13 cellular contexts compared by ENCODE assay signal in the genomic region with DNA sequence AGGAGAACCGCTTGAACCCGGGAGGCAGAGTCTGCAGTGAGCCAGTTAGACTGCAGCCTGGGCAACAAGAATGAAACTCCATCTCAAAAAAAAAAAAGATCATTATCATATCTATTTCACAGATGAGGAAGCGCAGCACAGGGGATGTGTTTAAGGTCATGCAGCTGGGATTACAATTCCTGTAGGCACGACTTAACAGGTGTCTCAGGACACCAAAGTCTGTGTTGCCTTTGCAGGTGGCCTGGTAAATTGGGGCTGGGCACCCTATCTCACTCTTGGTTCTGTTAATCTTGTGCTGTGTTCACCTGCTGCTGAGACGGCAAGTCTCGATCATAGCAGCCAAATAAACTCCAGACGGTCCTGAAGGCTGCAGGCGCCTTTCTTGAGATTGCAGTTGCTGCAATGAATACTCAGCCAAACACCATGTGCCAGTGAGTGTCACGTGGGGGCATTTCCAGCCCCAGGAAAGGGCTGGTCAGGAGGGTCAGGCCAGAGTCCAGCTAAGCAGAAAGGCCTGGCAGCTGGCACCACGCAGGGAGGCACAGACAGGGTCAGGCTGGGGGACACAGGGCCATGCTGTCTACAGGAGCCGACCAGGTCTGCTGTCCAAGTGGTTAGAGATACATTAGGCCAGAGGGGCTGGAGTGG. TPM values are rescaled to one million over a fixed set of nuclear protein-coding genes. Genes with fewer than 3 reads are reported as not detected.
DNase-seq lines count a peak whose midpoint lies in the region; ATAC-seq and TF ChIP-seq lines count a peak whose summit lies in the region.
"Had no signal": no experiment of that assay in that cellular context is flagged by ENCODE, and none has a peak within 500 bp of the region (broad histone marks: within the 10 kb centered on the region; RNA-seq: fewer than 3 reads in every experiment).

No MANE protein-coding gene starts in this region.

- H3K14ac ChIP-seq in IMR-90 (replicated peaks; ENCODE audit: low read depth, low read length): no peak overlapping the region

- no peak overlapping the region for H3K4me3 Mint-ChIP-seq in activated T-helper 1 cell treated with anti-CD3 and anti-CD28 coated beads, Interleukin-12 subunit alpha, Interleukin-12 subunit beta, Interleukin-2, Interleukin-4 antibody, amounts not matched to agents 30 ng/mL and 10 ng/mL and 1 ng/mL, durations not matched to agents 14 hours and 24 hours and 36 hours
- H3K4me3 Mint-ChIP-seq: activated naive CD8-positive, alpha-beta T cell treated with anti-CD3 and anti-CD28 coated beads, Interleukin-2, amount 10 ng/mL, durations not matched to agents 7 days and 5 days had no signal

- H3K9me1 ChIP-seq in IMR-90 (ENCODE audit: insufficient read depth, low read length): peaks cover 15% of the 10 kb centered on the region

- ATAC-seq in IMR-90 (ENCODE audit: low read depth): no peak
- peak; percentile 68 for ATAC-seq in sciatic nerve
- ATAC-seq in HG02884 (IDR thresholded peaks at IDR 0.05; ENCODE audit: unreplicated experiment): no peak
- ATAC-seq in HG03521 (IDR thresholded peaks at IDR 0.05; ENCODE audit: unreplicated experiment): no peak

- peak overlapping the region; percentile 19; the same call in 1 of the 2 replicates for H2BK120ac ChIP-seq in IMR-90 (ENCODE audit: low read depth, low read length)

- TF ChIP-seq POLR2A in IMR-90 (IDR thresholded peaks at IDR 0.05; ENCODE audit: low read depth, low read length): no peak

- H3K27ac ChIP-seq in IMR-90 (ENCODE audit: insufficient read depth, low read length) (no peak overlapping the region), VCaP (peak overlapping the region; percentile 16; the same call in 1 of the 2 replicates), layer of hippocampus (ENCODE audit: low read depth, low read length) (peak overlapping the region; percentile 25)

- no peak overlapping the region for H3K4me3 ChIP-seq in IMR-90 (ENCODE audit: insufficient read depth, low read depth, low read length)

- peaks cover 2% of the 10 kb centered on the region for H3K27me3 Mint-ChIP-seq in activated T-helper 1 cell treated with anti-CD3 and anti-CD28 coated beads, Interleukin-12 subunit alpha, Interleukin-12 subunit beta, Interleukin-2, Interleukin-4 antibody, amounts not matched to agents 30 ng/mL and 10 ng/mL and 1 ng/mL, durations not matched to agents 14 hours and 24 hours and 36 hours (ENCODE audit: insufficient read depth)

- no peaks in the 10 kb centered on the region for H3K9me3 Mint-ChIP-seq in activated T-helper 1 cell treated with anti-CD3 and anti-CD28 coated beads, Interleukin-12 subunit alpha, Interleukin-12 subunit beta, Interleukin-2, Interleukin-4 antibody, amounts not matched to agents 30 ng/mL and 10 ng/mL and 1 ng/mL, durations not matched to agents 14 hours and 24 hours and 36 hours
- H3K9me3 Mint-ChIP-seq: activated naive CD8-positive, alpha-beta T cell treated with anti-CD3 and anti-CD28 coated beads, Interleukin-2, amount 10 ng/mL, durations not matched to agents 7 days and 5 days had no signal

- H3K56ac ChIP-seq in IMR-90 (ENCODE audit: extremely low read depth, insufficient read depth, low read length): no peak overlapping the region

- H2BK5ac ChIP-seq in IMR-90 (ENCODE audit: low read depth, low read length, poor library complexity, severe bottlenecking): no peak overlapping the region

- no peaks in the 10 kb centered on the region for H3K36me3 Mint-ChIP-seq in activated T-helper 1 cell treated with anti-CD3 and anti-CD28 coated beads, Interleukin-12 subunit alpha, Interleukin-12 subunit beta, Interleukin-2, Interleukin-4 antibody, amounts not matched to agents 30 ng/mL and 10 ng/mL and 1 ng/mL, durations not matched to agents 14 hours and 24 hours and 36 hours (ENCODE audit: low read depth)
- H3K36me3 Mint-ChIP-seq: activated naive CD8-positive, alpha-beta T cell treated with anti-CD3 and anti-CD28 coated beads, Interleukin-2, amount 10 ng/mL, durations not matched to agents 7 days and 5 days had no signal

- H3K79me1 ChIP-seq in IMR-90 (ENCODE audit: low read depth in 1 of 2, low read length in 2 of 2): peaks cover 0 to 3% of the 10 kb centered on the region in 2 experiments; a peak in 1 of 4 replicates

- 95% methylated on average over 3 of the region's 11 CpGs; no CpG with 5 or more reads in 1 of the 2 experiments for WGBS in IMR-90 (ENCODE audit: extremely low coverage in 2 of 2, insufficient read length in 1 of 2), 2 experiments

- no peaks in the 10 kb centered on the region for H3K27me3 ChIP-seq in IMR-90 (ENCODE audit: control insufficient read depth, insufficient read depth, low read length)
- H3K27me3 ChIP-seq in layer of hippocampus (ENCODE audit: control insufficient read depth, insufficient read depth, low read length): no peaks in the 10 kb centered on the region
- H3K27me3 ChIP-seq: BE2C had no signal

- peaks cover 4% of the 10 kb centered on the region for H3K4me1 Mint-ChIP-seq in activated T-helper 1 cell treated with anti-CD3 and anti-CD28 coated beads, Interleukin-12 subunit alpha, Interleukin-12 subunit beta, Interleukin-2, Interleukin-4 antibody, amounts not matched to agents 30 ng/mL and 10 ng/mL and 1 ng/mL, durations not matched to agents 14 hours and 24 hours and 36 hours (ENCODE audit: low read depth)

- 0 out of 2 replicates have a peak overlapping the region, but pooled peaks have one; percentile 3 for H3K4ac ChIP-seq in IMR-90 (ENCODE audit: low read depth, low read length)

- peaks cover 12% of the 10 kb centered on the region for H3K4me1 ChIP-seq in IMR-90 (ENCODE audit: control insufficient read depth, insufficient read depth, low read length)

- DNase-seq in IMR-90 (no peak), sciatic nerve (ENCODE audit: low spot score) (no peak), T-helper 9 cell (no peak)
- no peak for DNase-seq in activated T-helper 1 cell treated with anti-CD3 and anti-CD28 coated beads, Interleukin-12 subunit alpha, Interleukin-12 subunit beta, Interleukin-2, Interleukin-4 antibody, amounts not matched to agents 30 ng/mL and 10 ng/mL and 1 ng/mL, durations not matched to agents 14 hours and 24 hours and 36 hours (ENCODE audit: low spot score)
- DNase-seq: activated naive CD8-positive, alpha-beta T cell treated with anti-CD3 and anti-CD28 coated beads, Interleukin-2, amount 10 ng/mL, durations not matched to agents 7 days and 5 days; BE2C; dermis blood vessel endothelial cell; GDM1 had no signal

- H4K8ac ChIP-seq in IMR-90 (ENCODE audit: low read depth in 2 of 2, low read length in 2 of 2): no peak overlapping the region

- H4K5ac ChIP-seq in IMR-90 (ENCODE audit: low read depth, low read length): no peak overlapping the region

- in situ Hi-C loops in IMR-90 (cut with MboI; ENCODE audit: low sequenced_read_pairs): no loop called here

- no TSS peak for BruUV-seq in IMR-90 (replicated peaks; lab: Mats Ljungman, UMichigan)

- no peaks in the 10 kb centered on the region for H4K20me1 ChIP-seq in IMR-90 (ENCODE audit: insufficient read depth, low read length)

- dilution Hi-C loops in IMR-90 (cut with HindIII; ENCODE audit: low sequenced_read_pairs, unreplicated experiment): no loop called here

- POLR2A ChIA-PET in IMR-90 (lab: Charles Lee; ENCODE audit: unreplicated experiment): interaction anchor here (0.6 kb wide), 1 partner anchor 34 kb away, joined by 8 read pairs; no protein-coding TSS in a partner anchor

- 0 out of 3 replicates have a peak overlapping the region, but pooled peaks have one; percentile 20 for H2BK15ac ChIP-seq in IMR-90 (ENCODE audit: low read depth, low read length)

- H4K91ac ChIP-seq in IMR-90 (ENCODE audit: insufficient read depth, low read depth, low read length): 0 out of 2 replicates have a peak overlapping the region, but pooled peaks have one; percentile 15

- peak overlapping the region; percentile 25; the same call in 1 of the 2 replicates for H2BK20ac ChIP-seq in IMR-90 (ENCODE audit: low read depth, low read length)

- peak overlapping the region; percentile 4 for H2AFZ ChIP-seq in IMR-90 (replicated peaks; ENCODE audit: low read length, poor library complexity)

- CTCF ChIA-PET in IMR-90 (lab: Yijun Ruan, JAX): no interaction called here

- no peak for TF ChIP-seq RAD21 in IMR-90 (IDR thresholded peaks at IDR 0.05; ENCODE audit: low read length)

- H3K4me2 ChIP-seq in IMR-90 (ENCODE audit: low read depth, low read length): no peak overlapping the region

- no peak overlapping the region for H3K23ac ChIP-seq in IMR-90 (ENCODE audit: low read depth, low read length)

- no peak for TF ChIP-seq CTCF in IMR-90 (conservative IDR thresholded peaks at IDR 0.05; ENCODE audit: low read depth, low read length)
- no peak for TF ChIP-seq CTCF in VCaP (conservative IDR thresholded peaks at IDR 0.05)

- H3K9ac ChIP-seq in IMR-90 (ENCODE audit: low read depth, low read length): no peak overlapping the region

- peak overlapping the region; percentile 78 for H2AK5ac ChIP-seq in IMR-90 (ENCODE audit: low read depth, low read length)

- no peaks in the 10 kb centered on the region for H3K36me3 ChIP-seq in IMR-90 (ENCODE audit: control insufficient read depth, insufficient read depth, low read length)
- H3K36me3 ChIP-seq: BE2C had no signal

- H2AK9ac ChIP-seq in IMR-90 (replicated peaks; ENCODE audit: low read depth, low read length, poor library complexity): no peak overlapping the region

- H3K18ac ChIP-seq in IMR-90 (ENCODE audit: low read depth, low read length): no peak overlapping the region

- H3K9me3 ChIP-seq in IMR-90 (ENCODE audit: control insufficient read depth, insufficient read depth, low read length): no peaks in the 10 kb centered on the region
- H3K9me3 ChIP-seq: BE2C had no signal

- no peak overlapping the region for H3K27ac Mint-ChIP-seq in activated T-helper 1 cell treated with anti-CD3 and anti-CD28 coated beads, Interleukin-12 subunit alpha, Interleukin-12 subunit beta, Interleukin-2, Interleukin-4 antibody, amounts not matched to agents 30 ng/mL and 10 ng/mL and 1 ng/mL, durations not matched to agents 14 hours and 24 hours and 36 hours
- H3K27ac Mint-ChIP-seq: activated naive CD8-positive, alpha-beta T cell treated with anti-CD3 and anti-CD28 coated beads, Interleukin-2, amount 10 ng/mL, durations not matched to agents 7 days and 5 days had no signal

- intact Hi-C loops in IMR-90 (cut with micrococcal nuclease) (no loop called here), sciatic nerve (cut with DNase I) (no loop called here)
- intact Hi-C loops in activated T-helper 1 cell treated with anti-CD3 and anti-CD28 coated beads, Interleukin-12 subunit alpha, Interleukin-12 subunit beta, Interleukin-2, Interleukin-4 antibody, amounts not matched to agents 30 ng/mL and 10 ng/mL and 1 ng/mL, durations not matched to agents 14 hours and 24 hours and 36 hours (cut with micrococcal nuclease): no loop called here

TF ChIP-seq in IMR-90, 13 proteins besides CTCF, POLR2A, EP300 and RAD21 (continues in another document):
- no peak for TF ChIP-seq CEBPB (IDR thresholded peaks at IDR 0.05; ENCODE audit: low read depth, low read length)

RNA-seq across cellular contexts. Expression of gene FGD2, which starts 55.8 kb away (rescaled TPM):
- total RNA-seq in IMR-90 (2012; rRNA removed): not detected in 2 replicates
- 0.07 TPM in 1 of 2 replicates, not detected in the other for polyA plus RNA-seq in IMR-90 (2012; rRNA removed)
- polyA plus RNA-seq in IMR-90 (2012; cell fraction: cytosol; rRNA removed): not detected in 2 replicates
- polyA plus RNA-seq in IMR-90 (2012; cell fraction: nucleus; rRNA removed; ENCODE audit: low replicate concordance): 0.08 and 0.11 TPM in 2 replicates
- total RNA-seq in sciatic nerve: 19.7 TPM
- total RNA-seq in activated T-helper 1 cell treated with anti-CD3 and anti-CD28 coated beads, Interleukin-12 subunit alpha, Interleukin-12 subunit beta, Interleukin-2, Interleukin-4 antibody, amounts not matched to agents 30 ng/mL and 10 ng/mL and 1 ng/mL, durations not matched to agents 14 hours and 24 hours and 36 hours: 0.65 and 1.5 TPM in 2 replicates
- total RNA-seq: dermis blood vessel endothelial cell had no signal
- polyA plus RNA-seq: neural cell had no signal
